Comparison of ENCODE assay signal across 1 cellular context in the genomic region with DNA sequence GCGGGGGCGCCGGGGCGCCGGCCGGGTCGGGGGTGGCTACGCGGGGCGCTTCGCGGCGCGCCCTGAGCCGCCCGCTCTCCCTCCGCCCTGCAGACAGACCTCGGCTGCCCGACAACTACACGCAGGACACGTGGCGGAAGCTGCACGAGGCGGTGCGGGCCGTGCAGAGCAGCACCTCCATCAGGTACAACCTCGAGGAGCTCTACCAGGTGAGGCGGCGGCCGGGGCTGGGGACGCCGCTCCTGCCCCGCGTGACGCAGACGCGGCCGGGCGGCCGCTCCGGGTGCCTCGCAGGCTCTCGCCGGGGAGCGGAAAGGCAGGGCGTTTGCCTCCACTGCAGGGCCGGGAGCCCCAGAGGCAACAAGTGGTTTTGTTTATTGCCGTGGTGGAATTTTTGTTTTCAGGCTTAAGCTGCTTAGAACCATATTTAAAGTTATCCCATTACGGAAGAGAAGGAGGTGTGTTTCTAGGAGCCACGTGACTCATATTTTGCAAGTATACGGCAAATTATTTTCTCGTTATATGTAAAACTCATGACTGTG.
TF ChIP-seq lines count a peak whose summit lies in the region.

No MANE protein-coding gene starts in this region.

TF ChIP-seq in HepG2, 621 proteins besides CTCF, POLR2A, EP300 and RAD21 (continued from another document and continues in another):
- TF ChIP-seq, protein P1, sequence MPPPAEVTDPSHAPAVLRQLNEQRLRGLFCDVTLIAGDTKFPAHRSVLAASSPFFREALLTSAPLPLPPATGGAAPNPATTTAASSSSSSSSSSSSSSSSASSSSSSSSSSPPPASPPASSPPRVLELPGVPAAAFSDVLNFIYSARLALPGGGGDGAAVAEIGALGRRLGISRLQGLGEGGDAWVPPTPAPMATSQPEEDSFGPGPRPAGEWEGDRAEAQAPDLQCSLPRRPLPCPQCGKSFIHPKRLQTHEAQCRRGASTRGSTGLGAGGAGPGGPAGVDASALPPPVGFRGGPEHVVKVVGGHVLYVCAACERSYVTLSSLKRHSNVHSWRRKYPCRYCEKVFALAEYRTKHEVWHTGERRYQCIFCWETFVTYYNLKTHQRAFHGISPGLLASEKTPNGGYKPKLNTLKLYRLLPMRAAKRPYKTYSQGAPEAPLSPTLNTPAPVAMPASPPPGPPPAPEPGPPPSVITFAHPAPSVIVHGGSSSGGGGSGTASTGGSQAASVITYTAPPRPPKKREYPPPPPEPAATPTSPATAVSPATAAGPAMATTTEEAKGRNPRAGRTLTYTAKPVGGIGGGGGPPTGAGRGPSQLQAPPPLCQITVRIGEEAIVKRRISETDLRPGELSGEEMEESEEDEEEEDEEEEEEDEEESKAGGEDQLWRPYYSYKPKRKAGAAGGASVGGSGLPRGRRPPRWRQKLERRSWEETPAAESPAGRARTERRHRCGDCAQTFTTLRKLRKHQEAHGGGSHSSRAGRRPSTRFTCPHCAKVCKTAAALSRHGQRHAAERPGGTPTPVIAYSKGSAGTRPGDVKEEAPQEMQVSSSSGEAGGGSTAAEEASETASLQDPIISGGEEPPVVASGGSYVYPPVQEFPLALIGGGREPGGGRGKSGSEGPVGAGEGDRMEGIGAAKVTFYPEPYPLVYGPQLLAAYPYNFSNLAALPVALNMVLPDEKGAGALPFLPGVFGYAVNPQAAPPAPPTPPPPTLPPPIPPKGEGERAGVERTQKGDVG (CRISPR knock-in tag; IDR thresholded peaks at IDR 0.05; ENCODE audit: borderline replicate concordance) = no peak
- TF ChIP-seq SP4 (CRISPR knock-in tag; IDR thresholded peaks at IDR 0.05) (no peak), XRCC5 (optimal IDR thresholded peaks at IDR 0.05; ENCODE audit: low read length) (no peak), NR3C1 (CRISPR knock-in tag; IDR thresholded peaks at IDR 0.05) (no peak), NCOA2 (CRISPR knock-in tag; IDR thresholded peaks at IDR 0.05) (peak; percentile 31; the same call in 1 of the 2 replicates), ZKSCAN8 (CRISPR knock-in tag; IDR thresholded peaks at IDR 0.05; ENCODE audit: borderline replicate concordance) (no peak), TBX2 (CRISPR knock-in tag; IDR thresholded peaks at IDR 0.05; ENCODE audit: borderline replicate concordance) (peak; percentile 60), ARNTL (CRISPR knock-in tag; IDR thresholded peaks at IDR 0.05) (no peak), ZNF263 (CRISPR knock-in tag; IDR thresholded peaks at IDR 0.05) (no peak), GFI1 (CRISPR knock-in tag; IDR thresholded peaks at IDR 0.05; ENCODE audit: borderline replicate concordance) (no peak), ZMYM2 (CRISPR knock-in tag; IDR thresholded peaks at IDR 0.05) (no peak), ZNF333 (CRISPR knock-in tag; IDR thresholded peaks at IDR 0.05; ENCODE audit: borderline replicate concordance) (peak; percentile 72; the same call in 1 of the 2 replicates), ZNF7 (CRISPR knock-in tag; IDR thresholded peaks at IDR 0.05) (no peak), SALL2 (CRISPR knock-in tag; IDR thresholded peaks at IDR 0.05) (no peak), ZNF350 (CRISPR knock-in tag; IDR thresholded peaks at IDR 0.05; ENCODE audit: borderline replicate concordance, low read depth) (no peak), ZNF101 (CRISPR knock-in tag; IDR thresholded peaks at IDR 0.05; ENCODE audit: borderline replicate concordance, low read depth) (no peak), NR2F1 (CRISPR knock-in tag; IDR thresholded peaks at IDR 0.05) (no peak), THAP11 (CRISPR knock-in tag; IDR thresholded peaks at IDR 0.05) (peak; percentile 58), SP140L (CRISPR knock-in tag; IDR thresholded peaks at IDR 0.05; ENCODE audit: borderline replicate concordance) (no peak), SIN3A (IDR thresholded peaks at IDR 0.05; ENCODE audit: borderline replicate concordance, low read depth, low read length) (peak; percentile 48; the same call in 1 of the 2 replicates), ZNF484 (CRISPR knock-in tag; IDR thresholded peaks at IDR 0.05; ENCODE audit: borderline replicate concordance, low read depth) (no peak), ZNF432 (CRISPR knock-in tag; IDR thresholded peaks at IDR 0.05; ENCODE audit: borderline replicate concordance) (no peak), KLF15 (CRISPR knock-in tag; IDR thresholded peaks at IDR 0.05; ENCODE audit: borderline replicate concordance) (peak; percentile 92; the same call in 1 of the 2 replicates), ZNF12 (CRISPR knock-in tag; IDR thresholded peaks at IDR 0.05) (no peak), ATRX (CRISPR knock-in tag; IDR thresholded peaks at IDR 0.05; ENCODE audit: borderline replicate concordance) (no peak), NFYB (CRISPR knock-in tag; IDR thresholded peaks at IDR 0.05) (no peak), PAX8 (CRISPR knock-in tag; IDR thresholded peaks at IDR 0.05; ENCODE audit: borderline replicate concordance) (0 out of 2 replicates have a peak, but pooled peaks have one; percentile 12), ARNT (IDR thresholded peaks at IDR 0.05) (no peak), HIVEP1 (CRISPR knock-in tag; IDR thresholded peaks at IDR 0.05) (no peak), ZNF124 (CRISPR knock-in tag; IDR thresholded peaks at IDR 0.05) (no peak), YEATS4 (CRISPR knock-in tag; IDR thresholded peaks at IDR 0.05; ENCODE audit: borderline replicate concordance) (peak; percentile 83; the same call in 1 of the 2 replicates), MTA3 (CRISPR knock-in tag; IDR thresholded peaks at IDR 0.05) (no peak), SRSF4 (IDR thresholded peaks at IDR 0.05; ENCODE audit: low read depth, low read length, poor library complexity, severe bottlenecking) (no peak), ZNF20 (CRISPR knock-in tag; IDR thresholded peaks at IDR 0.05) (no peak), JUNB (CRISPR knock-in tag; IDR thresholded peaks at IDR 0.05; ENCODE audit: borderline replicate concordance) (0 out of 2 replicates have a peak, but pooled peaks have one; percentile 39), ZNF879 (CRISPR knock-in tag; IDR thresholded peaks at IDR 0.05) (peak; percentile 53; the same call in 1 of the 2 replicates), PHB2 (IDR thresholded peaks at IDR 0.05; ENCODE audit: partially characterized antibody) (no peak), ZNF660 (CRISPR knock-in tag; IDR thresholded peaks at IDR 0.05; ENCODE audit: borderline replicate concordance, low read depth) (no peak)
- TF ChIP-seq, protein P2, sequence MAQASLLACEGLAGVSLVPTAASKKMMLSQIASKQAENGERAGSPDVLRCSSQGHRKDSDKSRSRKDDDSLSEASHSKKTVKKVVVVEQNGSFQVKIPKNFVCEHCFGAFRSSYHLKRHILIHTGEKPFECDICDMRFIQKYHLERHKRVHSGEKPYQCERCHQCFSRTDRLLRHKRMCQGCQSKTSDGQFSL (CRISPR knock-in tag; IDR thresholded peaks at IDR 0.05) = no peak
- TF ChIP-seq, protein P3, sequence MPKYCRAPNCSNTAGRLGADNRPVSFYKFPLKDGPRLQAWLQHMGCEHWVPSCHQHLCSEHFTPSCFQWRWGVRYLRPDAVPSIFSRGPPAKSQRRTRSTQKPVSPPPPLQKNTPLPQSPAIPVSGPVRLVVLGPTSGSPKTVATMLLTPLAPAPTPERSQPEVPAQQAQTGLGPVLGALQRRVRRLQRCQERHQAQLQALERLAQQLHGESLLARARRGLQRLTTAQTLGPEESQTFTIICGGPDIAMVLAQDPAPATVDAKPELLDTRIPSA (CRISPR knock-in tag; IDR thresholded peaks at IDR 0.05; ENCODE audit: borderline replicate concordance) = peak; percentile 52; the same call in 1 of the 2 replicates
- TF ChIP-seq, protein P4, sequence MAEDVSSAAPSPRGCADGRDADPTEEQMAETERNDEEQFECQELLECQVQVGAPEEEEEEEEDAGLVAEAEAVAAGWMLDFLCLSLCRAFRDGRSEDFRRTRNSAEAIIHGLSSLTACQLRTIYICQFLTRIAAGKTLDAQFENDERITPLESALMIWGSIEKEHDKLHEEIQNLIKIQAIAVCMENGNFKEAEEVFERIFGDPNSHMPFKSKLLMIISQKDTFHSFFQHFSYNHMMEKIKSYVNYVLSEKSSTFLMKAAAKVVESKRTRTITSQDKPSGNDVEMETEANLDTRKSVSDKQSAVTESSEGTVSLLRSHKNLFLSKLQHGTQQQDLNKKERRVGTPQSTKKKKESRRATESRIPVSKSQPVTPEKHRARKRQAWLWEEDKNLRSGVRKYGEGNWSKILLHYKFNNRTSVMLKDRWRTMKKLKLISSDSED (CRISPR knock-in tag; IDR thresholded peaks at IDR 0.05) = 0 out of 2 replicates have a peak, but pooled peaks have one; percentile 50
- TF ChIP-seq, protein P5, sequence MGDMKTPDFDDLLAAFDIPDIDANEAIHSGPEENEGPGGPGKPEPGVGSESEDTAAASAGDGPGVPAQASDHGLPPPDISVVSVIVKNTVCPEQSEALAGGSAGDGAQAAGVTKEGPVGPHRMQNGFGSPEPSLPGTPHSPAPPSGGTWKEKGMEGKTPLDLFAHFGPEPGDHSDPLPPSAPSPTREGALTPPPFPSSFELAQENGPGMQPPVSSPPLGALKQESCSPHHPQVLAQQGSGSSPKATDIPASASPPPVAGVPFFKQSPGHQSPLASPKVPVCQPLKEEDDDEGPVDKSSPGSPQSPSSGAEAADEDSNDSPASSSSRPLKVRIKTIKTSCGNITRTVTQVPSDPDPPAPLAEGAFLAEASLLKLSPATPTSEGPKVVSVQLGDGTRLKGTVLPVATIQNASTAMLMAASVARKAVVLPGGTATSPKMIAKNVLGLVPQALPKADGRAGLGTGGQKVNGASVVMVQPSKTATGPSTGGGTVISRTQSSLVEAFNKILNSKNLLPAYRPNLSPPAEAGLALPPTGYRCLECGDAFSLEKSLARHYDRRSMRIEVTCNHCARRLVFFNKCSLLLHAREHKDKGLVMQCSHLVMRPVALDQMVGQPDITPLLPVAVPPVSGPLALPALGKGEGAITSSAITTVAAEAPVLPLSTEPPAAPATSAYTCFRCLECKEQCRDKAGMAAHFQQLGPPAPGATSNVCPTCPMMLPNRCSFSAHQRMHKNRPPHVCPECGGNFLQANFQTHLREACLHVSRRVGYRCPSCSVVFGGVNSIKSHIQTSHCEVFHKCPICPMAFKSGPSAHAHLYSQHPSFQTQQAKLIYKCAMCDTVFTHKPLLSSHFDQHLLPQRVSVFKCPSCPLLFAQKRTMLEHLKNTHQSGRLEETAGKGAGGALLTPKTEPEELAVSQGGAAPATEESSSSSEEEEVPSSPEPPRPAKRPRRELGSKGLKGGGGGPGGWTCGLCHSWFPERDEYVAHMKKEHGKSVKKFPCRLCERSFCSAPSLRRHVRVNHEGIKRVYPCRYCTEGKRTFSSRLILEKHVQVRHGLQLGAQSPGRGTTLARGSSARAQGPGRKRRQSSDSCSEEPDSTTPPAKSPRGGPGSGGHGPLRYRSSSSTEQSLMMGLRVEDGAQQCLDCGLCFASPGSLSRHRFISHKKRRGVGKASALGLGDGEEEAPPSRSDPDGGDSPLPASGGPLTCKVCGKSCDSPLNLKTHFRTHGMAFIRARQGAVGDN (CRISPR knock-in tag; IDR thresholded peaks at IDR 0.05) = peak; percentile 95
- TF ChIP-seq, protein P6, sequence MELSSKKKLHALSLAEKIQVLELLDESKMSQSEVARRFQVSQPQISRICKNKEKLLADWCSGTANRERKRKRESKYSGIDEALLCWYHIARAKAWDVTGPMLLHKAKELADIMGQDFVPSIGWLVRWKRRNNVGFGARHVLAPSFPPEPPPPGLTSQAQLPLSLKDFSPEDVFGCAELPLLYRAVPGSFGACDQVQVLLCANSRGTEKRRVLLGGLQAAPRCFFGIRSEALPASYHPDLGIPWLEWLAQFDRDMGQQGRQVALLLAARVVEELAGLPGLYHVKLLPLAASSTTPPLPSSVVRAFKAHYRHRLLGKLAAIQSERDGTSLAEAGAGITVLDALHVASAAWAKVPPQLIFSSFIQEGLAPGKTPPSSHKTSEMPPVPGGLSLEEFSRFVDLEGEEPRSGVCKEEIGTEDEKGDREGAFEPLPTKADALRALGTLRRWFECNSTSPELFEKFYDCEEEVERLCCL (CRISPR knock-in tag; IDR thresholded peaks at IDR 0.05; ENCODE audit: borderline replicate concordance) = no peak
- TF ChIP-seq, protein P7, sequence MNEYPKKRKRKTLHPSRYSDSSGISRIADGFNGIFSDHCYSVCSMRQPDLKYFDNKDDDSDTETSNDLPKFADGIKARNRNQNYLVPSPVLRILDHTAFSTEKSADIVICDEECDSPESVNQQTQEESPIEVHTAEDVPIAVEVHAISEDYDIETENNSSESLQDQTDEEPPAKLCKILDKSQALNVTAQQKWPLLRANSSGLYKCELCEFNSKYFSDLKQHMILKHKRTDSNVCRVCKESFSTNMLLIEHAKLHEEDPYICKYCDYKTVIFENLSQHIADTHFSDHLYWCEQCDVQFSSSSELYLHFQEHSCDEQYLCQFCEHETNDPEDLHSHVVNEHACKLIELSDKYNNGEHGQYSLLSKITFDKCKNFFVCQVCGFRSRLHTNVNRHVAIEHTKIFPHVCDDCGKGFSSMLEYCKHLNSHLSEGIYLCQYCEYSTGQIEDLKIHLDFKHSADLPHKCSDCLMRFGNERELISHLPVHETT (CRISPR knock-in tag; conservative IDR thresholded peaks at IDR 0.05) = peak; percentile 78; the same call in 1 of the 2 replicates
- TF ChIP-seq, protein P8, sequence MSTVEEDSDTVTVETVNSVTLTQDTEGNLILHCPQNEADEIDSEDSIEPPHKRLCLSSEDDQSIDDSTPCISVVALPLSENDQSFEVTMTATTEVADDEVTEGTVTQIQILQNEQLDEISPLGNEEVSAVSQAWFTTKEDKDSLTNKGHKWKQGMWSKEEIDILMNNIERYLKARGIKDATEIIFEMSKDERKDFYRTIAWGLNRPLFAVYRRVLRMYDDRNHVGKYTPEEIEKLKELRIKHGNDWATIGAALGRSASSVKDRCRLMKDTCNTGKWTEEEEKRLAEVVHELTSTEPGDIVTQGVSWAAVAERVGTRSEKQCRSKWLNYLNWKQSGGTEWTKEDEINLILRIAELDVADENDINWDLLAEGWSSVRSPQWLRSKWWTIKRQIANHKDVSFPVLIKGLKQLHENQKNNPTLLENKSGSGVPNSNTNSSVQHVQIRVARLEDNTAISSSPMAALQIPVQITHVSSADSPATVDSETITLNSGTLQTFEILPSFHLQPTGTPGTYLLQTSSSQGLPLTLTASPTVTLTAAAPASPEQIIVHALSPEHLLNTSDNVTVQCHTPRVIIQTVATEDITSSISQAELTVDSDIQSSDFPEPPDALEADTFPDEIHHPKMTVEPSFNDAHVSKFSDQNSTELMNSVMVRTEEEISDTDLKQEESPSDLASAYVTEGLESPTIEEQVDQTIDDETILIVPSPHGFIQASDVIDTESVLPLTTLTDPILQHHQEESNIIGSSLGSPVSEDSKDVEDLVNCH (CRISPR knock-in tag; IDR thresholded peaks at IDR 0.05) = no peak
- TF ChIP-seq, protein P9, sequence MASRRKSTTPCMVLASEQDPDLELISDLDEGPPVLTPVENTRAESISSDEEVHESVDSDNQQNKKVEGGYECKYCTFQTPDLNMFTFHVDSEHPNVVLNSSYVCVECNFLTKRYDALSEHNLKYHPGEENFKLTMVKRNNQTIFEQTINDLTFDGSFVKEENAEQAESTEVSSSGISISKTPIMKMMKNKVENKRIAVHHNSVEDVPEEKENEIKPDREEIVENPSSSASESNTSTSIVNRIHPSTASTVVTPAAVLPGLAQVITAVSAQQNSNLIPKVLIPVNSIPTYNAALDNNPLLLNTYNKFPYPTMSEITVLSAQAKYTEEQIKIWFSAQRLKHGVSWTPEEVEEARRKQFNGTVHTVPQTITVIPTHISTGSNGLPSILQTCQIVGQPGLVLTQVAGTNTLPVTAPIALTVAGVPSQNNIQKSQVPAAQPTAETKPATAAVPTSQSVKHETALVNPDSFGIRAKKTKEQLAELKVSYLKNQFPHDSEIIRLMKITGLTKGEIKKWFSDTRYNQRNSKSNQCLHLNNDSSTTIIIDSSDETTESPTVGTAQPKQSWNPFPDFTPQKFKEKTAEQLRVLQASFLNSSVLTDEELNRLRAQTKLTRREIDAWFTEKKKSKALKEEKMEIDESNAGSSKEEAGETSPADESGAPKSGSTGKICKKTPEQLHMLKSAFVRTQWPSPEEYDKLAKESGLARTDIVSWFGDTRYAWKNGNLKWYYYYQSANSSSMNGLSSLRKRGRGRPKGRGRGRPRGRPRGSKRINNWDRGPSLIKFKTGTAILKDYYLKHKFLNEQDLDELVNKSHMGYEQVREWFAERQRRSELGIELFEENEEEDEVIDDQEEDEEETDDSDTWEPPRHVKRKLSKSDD (CRISPR knock-in tag; IDR thresholded peaks at IDR 0.05; ENCODE audit: low read depth) = no peak
